ENCODE assay signal across 14 cellular contexts in the genomic region with DNA sequence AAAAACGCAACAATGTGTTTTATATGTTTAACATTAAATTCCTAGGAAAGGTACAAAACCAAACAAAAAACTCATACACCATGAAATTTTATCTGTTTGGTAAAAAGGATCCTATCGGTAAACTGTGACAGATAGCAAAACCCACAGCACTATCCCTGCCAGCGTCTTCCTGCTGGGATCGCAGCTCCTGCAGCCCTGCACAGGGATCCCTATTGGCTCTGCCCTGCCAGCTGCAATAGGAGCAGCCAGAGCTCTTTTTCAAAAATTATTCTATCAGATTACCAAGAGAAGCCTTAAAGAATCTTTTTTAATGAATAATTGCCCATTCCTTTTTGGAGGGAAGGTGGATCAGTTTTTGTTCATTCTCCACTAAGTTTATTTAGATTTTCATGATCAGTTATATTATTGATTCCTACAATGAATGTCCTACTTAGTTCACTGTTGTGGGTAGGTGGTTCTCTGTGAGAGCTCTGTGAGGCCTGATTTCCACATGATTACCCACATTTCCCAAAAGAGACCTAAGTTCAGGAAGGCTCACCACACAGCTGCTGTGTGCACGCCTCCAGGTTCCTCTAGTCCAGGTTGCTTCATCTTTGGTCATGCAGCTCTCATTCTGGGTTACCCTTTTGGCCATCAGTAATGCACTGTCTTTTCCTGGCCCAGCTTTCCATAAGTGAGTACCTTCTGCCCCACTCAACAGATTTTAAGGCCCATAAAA.
A peak's percentile ranks its signal among the peaks of the same experiment; 100 is the strongest.
DNase-seq lines count a peak whose midpoint lies in the region; ATAC-seq and TF ChIP-seq lines count a peak whose summit lies in the region.
"Had no signal": no experiment of that assay in that cellular context is flagged by ENCODE, and none has a peak within 500 bp of the region (broad histone marks: within the 10 kb centered on the region; RNA-seq: fewer than 3 reads in every experiment).

No MANE protein-coding gene starts in this region.

- ATAC-seq in HG02571 (IDR thresholded peaks at IDR 0.05; ENCODE audit: unreplicated experiment): no peak
- no peak for ATAC-seq in GM19324 (IDR thresholded peaks at IDR 0.05; ENCODE audit: low FRiP score, unreplicated experiment)
- ATAC-seq in GM21723 (IDR thresholded peaks at IDR 0.05; ENCODE audit: unreplicated experiment): no peak
- ATAC-seq: A549, Right ventricle myocardium inferior had no signal

- no peak overlapping the region for H3K4me3 ChIP-seq in BLaER1 treated with 17β-estradiol and CSF1 and Interleukin-3, amounts not matched to agents 10 nM and 100 nM
- H3K4me3 ChIP-seq in choroid plexus epithelial cell (ENCODE audit: low read depth, low read length): no peak overlapping the region
- H3K4me3 ChIP-seq: A549 had no signal

- no peaks in the 10 kb centered on the region for H4K20me1 ChIP-seq in BLaER1 treated with 17β-estradiol and CSF1 and Interleukin-3, amounts not matched to agents 10 nM and 100 nM

- H3K4me2 ChIP-seq in BLaER1 treated with 17β-estradiol and CSF1 and Interleukin-3, amounts not matched to agents 10 nM and 100 nM: peak overlapping the region in 10 of 11 experiments; percentile 5 to 62 (median 48); a peak in 18 of 22 replicates
- H3K4me2 ChIP-seq: A549, SK-N-SH had no signal

- peak; percentile 81 to 85 for DNase-seq in NCI-H526 (lab: John Stamatoyannopoulos, UW)
- DNase-seq in choroid plexus epithelial cell (ENCODE audit: low read depth): peak; percentile 0
- DNase-seq in neural crest cell (ENCODE audit: low read depth, low spot score): no peak
- DNase-seq: CD4-positive, alpha-beta memory T cell; DMS79 treated with DMSO at 0.1 percent for 48 hours; NCI-H1436 treated with DMSO at 0.1 percent for 48 hours; NCI-H748 treated with DMSO at 0.1 percent for 48 hours; SK-N-SH had no signal

- no peaks in the 10 kb centered on the region for H3K4me1 Mint-ChIP-seq in neural crest cell
- H3K4me1 Mint-ChIP-seq: CD4-positive, alpha-beta memory T cell had no signal

- no peaks in the 10 kb centered on the region for H3K36me3 Mint-ChIP-seq in neural crest cell (ENCODE audit: low read depth)
- H3K36me3 Mint-ChIP-seq: CD4-positive, alpha-beta memory T cell had no signal

- no peaks in the 10 kb centered on the region for H3K9me3 Mint-ChIP-seq in neural crest cell

- no peak overlapping the region for H3K9ac ChIP-seq in BLaER1 treated with 17β-estradiol and CSF1 and Interleukin-3, amounts not matched to agents 10 nM and 100 nM
- H3K9ac ChIP-seq: SK-N-SH had no signal

- no peaks in the 10 kb centered on the region for H3K27me3 ChIP-seq in BLaER1 treated with 17β-estradiol and CSF1 and Interleukin-3, amounts not matched to agents 10 nM and 100 nM

- H3K27me3 Mint-ChIP-seq in neural crest cell (ENCODE audit: low read depth): no peaks in the 10 kb centered on the region
- H3K27me3 Mint-ChIP-seq: CD4-positive, alpha-beta memory T cell had no signal

- H3K27ac ChIP-seq in BLaER1 treated with 17β-estradiol and CSF1 and Interleukin-3, amounts not matched to agents 10 nM and 100 nM: peak overlapping the region in 3 of 11 experiments; percentile 26 to 48 (median 26); a peak in 5 of 22 replicates
- H3K27ac ChIP-seq: A549 had no signal

- no peaks in the 10 kb centered on the region for H3K9me3 ChIP-seq in BLaER1 treated with 17β-estradiol and CSF1 and Interleukin-3, amounts not matched to agents 10 nM and 100 nM (replicated peaks in 1 of 11)
- H3K9me3 ChIP-seq: A549, SK-N-SH had no signal

- no peak overlapping the region for H3K4me3 Mint-ChIP-seq in neural crest cell
- H3K4me3 Mint-ChIP-seq: CD4-positive, alpha-beta memory T cell had no signal

- no peaks in the 10 kb centered on the region for H3K36me3 ChIP-seq in BLaER1 treated with 17β-estradiol and CSF1 and Interleukin-3, amounts not matched to agents 10 nM and 100 nM

- TF ChIP-seq CTCF in choroid plexus epithelial cell (conservative IDR thresholded peaks at IDR 0.05; ENCODE audit: low read depth, low read length) (no peak), neural crest cell (conservative IDR thresholded peaks at IDR 0.05) (no peak)

- peak overlapping the region; percentile 12 for H3K27ac Mint-ChIP-seq in neural crest cell (ENCODE audit: unreplicated experiment)
- H3K27ac Mint-ChIP-seq: CD4-positive, alpha-beta memory T cell had no signal

- peaks cover 0 to 17% (median 7%) of the 10 kb centered on the region in 10 experiments; a peak in 14 of 20 replicates for H3K4me1 ChIP-seq in BLaER1 treated with 17β-estradiol and CSF1 and Interleukin-3, amounts not matched to agents 10 nM and 100 nM
- H3K4me1 ChIP-seq: A549 had no signal
